In genomic region chr7:33904680-33905388, GRCh38 we compare ENCODE assay signal across 8 cellular contexts. TPM values are rescaled to one million over a fixed set of nuclear protein-coding genes. Genes with fewer than 3 reads are reported as not detected.
A peak's percentile ranks its signal among the peaks of the same experiment; 100 is the strongest.
DNase-seq lines count a peak whose midpoint lies in the region; ATAC-seq, FAIRE-seq and TF ChIP-seq lines count a peak whose summit lies in the region.

No MANE protein-coding gene starts in this region.

- H3K9me3 Mint-ChIP-seq in CD14-positive monocyte, result peaks cover 0 to 6% (median 1%) of the 10 kb centered on the region in 7 donors

- no peak for TF ChIP-seq EP300 in H1 (IDR thresholded peaks at IDR 0.05; ENCODE audit: borderline replicate concordance in 1 of 2, low read depth in 2 of 2, low read length in 2 of 2)

- TF ChIP-seq POLR2A in H1 (IDR thresholded peaks at IDR 0.05; ENCODE audit: control extremely low read depth in 1 of 2, low read depth in 2 of 2, low read length in 2 of 2), result no peak

- no peak overlapping the region for H4K8ac ChIP-seq in H1 (ENCODE audit: extremely low read depth, insufficient read depth, low read length)

- H3K27me3 ChIP-seq in SJCRH30 (peaks cover 11% of the 10 kb centered on the region; the same call in 1 of the 2 replicates), H1 (replicated peaks in 1 of 4; ENCODE audit: control insufficient read depth in 3 of 4, extremely low read depth in 1 of 4, insufficient read depth in 3 of 4, low read length in 3 of 4) (peaks cover 5 to 41% (median 23%) of the 10 kb centered on the region in 4 experiments)

- H3K36me3 Mint-ChIP-seq in CD14-positive monocyte, result peaks cover 0 to 1% of the 10 kb centered on the region in 2 donors

- 0% methylated on average over 31 of the region's 66 CpGs; no CpG with 5 or more reads in 1 of the 2 experiments for WGBS in H1 (ENCODE audit: extremely low coverage in 1 of 2, insufficient coverage in 1 of 2, insufficient read length in 1 of 2, insufficient replicate concordance in 2 of 2, low coverage in 1 of 2, low lambda C conversion rate in 2 of 2, missing lambda C conversion rate in 1 of 2), 2 experiments

- H3K4me2 ChIP-seq in H1 (ENCODE audit: insufficient read depth in 1 of 2, low read depth in 2 of 2, low read length in 2 of 2) (peak overlapping the region; percentile 93 to 100), OCI-LY7 (ENCODE audit: low read length) (no peak overlapping the region)

- H2BK15ac ChIP-seq in H1 (ENCODE audit: low read length), result no peak overlapping the region

- peak overlapping the region; percentile 17 to 86 for H3K4me3 Mint-ChIP-seq in CD14-positive monocyte

- no peaks in the 10 kb centered on the region for H3K9me2 ChIP-seq in OCI-LY7 (ENCODE audit: insufficient read depth, low read length)

- H3K4me1 ChIP-seq in SJCRH30, result no peaks in the 10 kb centered on the region
- peaks cover 4 to 18% (median 7%) of the 10 kb centered on the region in 4 experiments; a peak in 6 of 7 replicates for H3K4me1 ChIP-seq in H1 (replicated peaks in 1 of 4; ENCODE audit: control insufficient read depth in 3 of 4, insufficient read depth in 4 of 4, low read length in 3 of 4)
- H3K4me1 ChIP-seq in OCI-LY7 (ENCODE audit: insufficient read depth, low read length, poor library complexity, severe bottlenecking), result no peaks in the 10 kb centered on the region

- no peak overlapping the region for H4K91ac ChIP-seq in H1 (replicated peaks; ENCODE audit: insufficient read length, low read length)

- no peaks in the 10 kb centered on the region for H3K79me1 ChIP-seq in H1 (ENCODE audit: low read depth, low read length)

- H4K5ac ChIP-seq in H1 (ENCODE audit: insufficient read length, low read depth, low read length), result no peak overlapping the region

- no peak overlapping the region for H3K56ac ChIP-seq in H1 (replicated peaks; ENCODE audit: insufficient read length, low read depth, low read length)

- H3K4ac ChIP-seq in H1 (replicated peaks; ENCODE audit: insufficient read length, low read depth, low read length), result no peak overlapping the region

- peak overlapping the region; percentile 88; the same call in 1 of the 2 replicates for H2AFZ ChIP-seq in H1 (ENCODE audit: low read length)
- H2AFZ ChIP-seq in OCI-LY7 (ENCODE audit: low read length), result no peak overlapping the region

- CTCF ChIA-PET in H1 (lab: Charles Lee; ENCODE audit: partially characterized antibody), result interaction anchor here (0.7 to 2.3 kb wide), 14 partner anchors 8 to 622 kb away, joined by 3 to 15 read pairs (median 4); no protein-coding TSS in a partner anchor
- CTCF ChIA-PET in OCI-LY7 (lab: Charles Lee; ENCODE audit: unreplicated experiment), result no interaction called here

- H3K4me3 ChIP-seq in SJCRH30, result peak overlapping the region; percentile 74
- peak overlapping the region; percentile 46 to 73 (median 66) for H3K4me3 ChIP-seq in H1 (ENCODE audit: extremely low read depth in 1 of 4, insufficient read depth in 2 of 4, low read depth in 3 of 4, low read length in 4 of 4)
- no peak overlapping the region for H3K4me3 ChIP-seq in OCI-LY7 (ENCODE audit: low read depth, low read length, poor library complexity, severe bottlenecking)

- no peak for TF ChIP-seq CTCF in CD14-positive monocyte (IDR thresholded peaks at IDR 0.05)
- TF ChIP-seq CTCF in H1 (IDR thresholded peaks at IDR 0.05; ENCODE audit: control extremely low read depth in 1 of 3, insufficient read depth in 1 of 3, low read depth in 1 of 3, low read length in 3 of 3), result no peak
- no peak for TF ChIP-seq CTCF in OCI-LY7 (conservative IDR thresholded peaks at IDR 0.05; ENCODE audit: low read length)

- H3K23ac ChIP-seq in H1 (ENCODE audit: insufficient read length), result no peak overlapping the region

- no TSS peak for BruUV-seq in OCI-LY7 (replicated peaks; lab: Mats Ljungman, UMichigan)

- H3K27me3 Mint-ChIP-seq in CD14-positive monocyte (ENCODE audit: low read depth in 3 of 3), result peaks cover 63 to 79% (median 73%) of the 10 kb centered on the region in 3 donors

- no peaks in the 10 kb centered on the region for H3K9me3 ChIP-seq in SJCRH30 (replicated peaks)
- H3K9me3 ChIP-seq in H1 (ENCODE audit: insufficient read depth in 2 of 2, low read depth in 1 of 2, low read length in 1 of 2), result no peaks in the 10 kb centered on the region
- H3K9me3 ChIP-seq in OCI-LY7 (ENCODE audit: low read length), result no peaks in the 10 kb centered on the region

- H2BK20ac ChIP-seq in H1 (ENCODE audit: low read length), result no peak overlapping the region

- no peak overlapping the region; the same call in 1 of the 2 replicates for H3K27ac ChIP-seq in SJCRH30
- no peak overlapping the region for H3K27ac ChIP-seq in H1 (ENCODE audit: low read depth, low read length)
- H3K27ac ChIP-seq in temporal lobe (ENCODE audit: low read depth, low read length), result peak overlapping the region; percentile 50
- H3K27ac ChIP-seq in OCI-LY7 (ENCODE audit: low read depth, low read length, poor library complexity, severe bottlenecking), result no peak overlapping the region

- intact Hi-C loops in CD14-positive monocyte (cut with micrococcal nuclease) (no loop called here), OCI-LY7 (cut with micrococcal nuclease; ENCODE audit: unreplicated experiment) (no loop called here)

- peaks cover 16% of the 10 kb centered on the region for H3K23me2 ChIP-seq in H1 (ENCODE audit: low read depth, low read length)

- no peak overlapping the region for H2BK120ac ChIP-seq in H1 (replicated peaks; ENCODE audit: low read depth, low read length)

- H3K79me2 ChIP-seq in H1 (ENCODE audit: control insufficient read depth in 1 of 2, insufficient read depth in 2 of 2, low read length in 2 of 2) (no peaks in the 10 kb centered on the region), OCI-LY7 (ENCODE audit: insufficient read depth, low read depth, low read length) (no peaks in the 10 kb centered on the region)

- no peak overlapping the region for H3K9ac ChIP-seq in H1 (replicated peaks in 1 of 4; ENCODE audit: extremely low read depth in 1 of 4, low read depth in 3 of 4, low read length in 3 of 4)

- POLR2A ChIA-PET in H1 (lab: Charles Lee; ENCODE audit: partially characterized antibody) (no interaction called here), OCI-LY7 (lab: Charles Lee) (no interaction called here)

- H3K36me3 ChIP-seq in SJCRH30 (no peaks in the 10 kb centered on the region), H1 (ENCODE audit: control insufficient read depth in 2 of 4, insufficient read depth in 4 of 4, low read length in 3 of 4) (no peaks in the 10 kb centered on the region), OCI-LY7 (ENCODE audit: insufficient read depth, low read length) (no peaks in the 10 kb centered on the region)

- H2BK12ac ChIP-seq in H1 (ENCODE audit: low read depth, low read length), result no peak overlapping the region

- H3K18ac ChIP-seq in H1 (ENCODE audit: extremely low read depth, low read length), result 0 out of 2 replicates have a peak overlapping the region, but pooled peaks have one; percentile 6

- H4K20me1 ChIP-seq in H1 (replicated peaks in 1 of 2; ENCODE audit: control insufficient read depth in 1 of 2, insufficient read depth in 2 of 2, low read length in 2 of 2), result peaks cover 0 to 6% of the 10 kb centered on the region in 2 experiments
- no peaks in the 10 kb centered on the region for H4K20me1 ChIP-seq in OCI-LY7 (ENCODE audit: insufficient read depth, low read length)

- TF ChIP-seq RAD21 in H1 (IDR thresholded peaks at IDR 0.05 in 1 of 2, conservative IDR thresholded peaks at IDR 0.05 in 1 of 2; ENCODE audit: low read depth in 2 of 2, low read length in 2 of 2), result no peak

- no peak overlapping the region for H3K14ac ChIP-seq in H1 (ENCODE audit: insufficient read length)

- peak; percentile 65 for ATAC-seq in GM21526 (IDR thresholded peaks at IDR 0.05; ENCODE audit: low FRiP score, unreplicated experiment)

- H3K27ac Mint-ChIP-seq in CD14-positive monocyte, result no peak overlapping the region

- H2AK5ac ChIP-seq in H1 (ENCODE audit: low read depth, low read length), result no peak overlapping the region

- H2BK5ac ChIP-seq in H1 (ENCODE audit: low read depth, low read length), result no peak overlapping the region

- DNase-seq in CD14-positive monocyte (ENCODE audit: low spot score) (no peak), SJCRH30 (peak; percentile 67 to 73), H1 (ENCODE audit: low read depth in 1 of 2, low spot score in 2 of 2) (peak in 1 of 2 experiments; percentile 72), lung microvascular endothelial cell (ENCODE audit: low read depth in 2 of 2) (peak; percentile 8 to 67), OCI-LY7 (ENCODE audit: low spot score) (no peak), COR-L47 (lab: John Stamatoyannopoulos, UW) (no peak)

- FAIRE-seq in H1 (lab: Jason Lieb, UNC), result no peak

- peaks cover 8% of the 10 kb centered on the region for H3K4me1 Mint-ChIP-seq in CD14-positive monocyte

TF ChIP-seq in H1, 55 proteins besides CTCF, POLR2A, EP300 and RAD21:
- TF ChIP-seq SUZ12 (IDR thresholded peaks at IDR 0.05; ENCODE audit: low read length), result peak; percentile 48; the same call in 1 of the 2 replicates
- no peak for TF ChIP-seq BACH1 (IDR thresholded peaks at IDR 0.05; ENCODE audit: low read length)
- peak; percentile 48 for TF ChIP-seq ASH2L (IDR thresholded peaks at IDR 0.05; ENCODE audit: low read length)
- no peak for TF ChIP-seq GABPA (IDR thresholded peaks at IDR 0.05; ENCODE audit: borderline replicate concordance, insufficient read depth, low read length)
- TF ChIP-seq EZH2 (IDR thresholded peaks at IDR 0.05; ENCODE audit: low read depth, low read length, severe bottlenecking), result peak; percentile 7
- peak; percentile 89 for TF ChIP-seq KDM4A (IDR thresholded peaks at IDR 0.05; ENCODE audit: low read depth, low read length, severe bottlenecking)

RNA-seq across cellular contexts. Expression of gene BMPER, which starts 0.5 kb away (rescaled TPM):
- not detected for polyA plus RNA-seq in CD14-positive monocyte
- 0.47 and 0.71 TPM in 2 replicates for total RNA-seq in SJCRH30 (2014; rRNA removed; shearing (Covaris generic))
- 0.69 and 0.88 TPM in 2 replicates for total RNA-seq in H1 (2021; fragmentation: NEBNext Ultra II Directional; extraction: Animal tissue kit (Norgen Biotek cat#: 25700))
- 0.33 and 0.61 TPM in 2 replicates for polyA plus RNA-seq in H1 (2011; rRNA removed)
- polyA plus RNA-seq in H1 (2011; cell fraction: cytosol; rRNA removed), result 0.52 TPM
- polyA plus RNA-seq in H1 (2011; cell fraction: nucleus; rRNA removed), result 1.8 TPM
- polyA plus RNA-seq in H1 (2012, experiment 1 of 2), result 0.57 to 1.5 TPM (median 0.66 TPM) in 4 replicates
- 0.05 TPM for polyA plus RNA-seq in H1 (2012, experiment 2 of 2)
- polyA plus RNA-seq in H1 (2013, experiment 1 of 2), result 0.36 TPM
- 0.52 TPM for polyA plus RNA-seq in H1 (2013, experiment 2 of 2)
- 1.5 and 2.0 TPM in 2 replicates for polyA minus RNA-seq in H1 (2011; rRNA and poly(A)+ RNA removed)
- polyA minus RNA-seq in H1 (2011; cell fraction: cytosol; rRNA and poly(A)+ RNA removed), result 0.88 TPM
- 2.8 TPM for polyA minus RNA-seq in H1 (2011; cell fraction: nucleus; rRNA and poly(A)+ RNA removed)
- 0.40 and 0.44 TPM in 2 replicates for total RNA-seq in lung microvascular endothelial cell
- total RNA-seq in temporal lobe, result 3.4 TPM
- total RNA-seq in OCI-LY7 (2014; rRNA removed; shearing (Covaris generic)), result not detected in 2 replicates
- total RNA-seq in OCI-LY7 (2022), result not detected in 2 replicates

Comparison
In these comparisons a context has a peak if more than half of its experiments do, and no peak if none do; other contexts are left out.
1. DNase-seq: peak in SJCRH30 (2 of 2) and lung microvascular endothelial cell (2 of 2); none in CD14-positive monocyte (single experiment), OCI-LY7 (single experiment) and COR-L47 (single experiment).